15 cellular contexts compared by ENCODE assay signal in genomic region chr1:155569988-155570592, GRCh38. TPM values are rescaled to one million over a fixed set of nuclear protein-coding genes. Genes with fewer than 3 reads are reported as not detected.
DNase-seq lines count a peak whose midpoint lies in the region; ATAC-seq and TF ChIP-seq lines count a peak whose summit lies in the region.
"Had no signal": no experiment of that assay in that cellular context is flagged by ENCODE, and none has a peak within 500 bp of the region (broad histone marks: within the 10 kb centered on the region; RNA-seq: fewer than 3 reads in every experiment).

No MANE protein-coding gene starts in this region.

- intact Hi-C loops in Panc1 (cut with micrococcal nuclease; ENCODE audit: unreplicated experiment): no loop called here
- intact Hi-C loops in left ventricle myocardium inferior (cut with micrococcal nuclease): no loop called here

- POLR2A ChIA-PET in Panc1 (lab: Charles Lee): no interaction called here

- TF ChIP-seq CTCF in Panc1 (IDR thresholded peaks at IDR 0.05): no peak
- TF ChIP-seq CTCF in osteoblast (IDR thresholded peaks at IDR 0.05; ENCODE audit: extremely low read depth, low read depth, low read length): no peak
- TF ChIP-seq CTCF in left ventricle myocardium inferior (IDR thresholded peaks at IDR 0.05; ENCODE audit: borderline replicate concordance): no peak

- no peak for ATAC-seq in Panc1
- ATAC-seq: activated CD8-positive, alpha-beta memory T cell treated with anti-CD3 and anti-CD28 coated beads, Interleukin-2, amount 10 ng/mL, durations not matched to agents 7 days and 5 days; CD8-positive, alpha-beta T cell; WTC11 had no signal

- H3K4me3 ChIP-seq in Panc1 (ENCODE audit: low read depth in 2 of 2, low read length in 2 of 2) (no peak overlapping the region), osteoblast (ENCODE audit: insufficient read depth, low read length) (no peak overlapping the region), left ventricle myocardium inferior (no peak overlapping the region)
- H3K4me3 ChIP-seq: spleen had no signal

- no peaks in the 10 kb centered on the region for H3K9me3 ChIP-seq in Panc1 (ENCODE audit: control insufficient read depth, insufficient read depth, low read depth, low read length)
- no peaks in the 10 kb centered on the region for H3K9me3 ChIP-seq in osteoblast (ENCODE audit: low read depth, low read length)
- no peaks in the 10 kb centered on the region for H3K9me3 ChIP-seq in left ventricle myocardium inferior (replicated peaks)
- H3K9me3 ChIP-seq: spleen had no signal

- H3K79me2 ChIP-seq in osteoblast (ENCODE audit: insufficient read depth, low read length): peaks cover 59% of the 10 kb centered on the region

- no peak overlapping the region for H2AFZ ChIP-seq in osteoblast (ENCODE audit: low read length)

- H3K4me1 ChIP-seq in Panc1 (ENCODE audit: control insufficient read depth, insufficient read depth, low read length) (no peaks in the 10 kb centered on the region), osteoblast (ENCODE audit: insufficient read depth, low read length) (peaks cover 7% of the 10 kb centered on the region), left ventricle myocardium inferior (peaks cover 17% of the 10 kb centered on the region)

- H3K27ac ChIP-seq in Panc1 (ENCODE audit: low read length) (no peak overlapping the region), osteoblast (ENCODE audit: low read depth, low read length) (peak overlapping the region; percentile 67), left ventricle myocardium inferior (replicated peaks) (no peak overlapping the region)
- H3K27ac ChIP-seq: spleen had no signal

- no peak for TF ChIP-seq POLR2A in erythroblast (IDR thresholded peaks at IDR 0.05; ENCODE audit: low read length)

- in situ Hi-C loops in Panc1 (cut with HindIII; ENCODE audit: low pct_unique_long_range_greater_than_20kb, low sequenced_read_pairs) (no loop called here), KBM-7 (cut with MboI; ENCODE audit: low pct_unique_long_range_greater_than_20kb, low sequenced_read_pairs) (no loop called here)

- H4K20me1 ChIP-seq in osteoblast (ENCODE audit: insufficient read depth, low read length): peaks cover 8% of the 10 kb centered on the region

- DNase-seq in ELR (ENCODE audit: low read depth): peak; percentile 75
- DNase-seq in Panc1 (ENCODE audit: low read depth, low spot score): no peak
- DNase-seq in erythroblast (lab: John Stamatoyannopoulos, UW): peak; percentile 64 to 70
- peak; percentile 68 for DNase-seq in osteoblast (ENCODE audit: insufficient read length, low spot score, missing footprints)
- DNase-seq in KBM-7: no peak
- DNase-seq in left ventricle myocardium inferior: no peak
- DNase-seq in NCI-H446 treated with DMSO at 0.1 percent for 48 hours (lab: John Stamatoyannopoulos, UW): no peak
- DNase-seq: activated CD8-positive, alpha-beta memory T cell treated with anti-CD3 and anti-CD28 coated beads, Interleukin-2, amount 10 ng/mL, durations not matched to agents 7 days and 5 days; activated naive CD4-positive, alpha-beta T cell treated with Interleukin-2 at 50 U/mL for 16 hours; CD8-positive, alpha-beta T cell; effector CD8-positive, alpha-beta T cell; NCI-H2029 treated with DMSO at 0.1 percent for 48 hours; RPMI8226; spleen had no signal

- TSS peak; percentile 12 for BruUV-seq in Panc1 (replicated peaks; lab: Mats Ljungman, UMichigan)

- no peaks in the 10 kb centered on the region for H3K27me3 ChIP-seq in Panc1 (ENCODE audit: control insufficient read depth, insufficient read depth, low read length)
- no peaks in the 10 kb centered on the region for H3K27me3 ChIP-seq in osteoblast (ENCODE audit: insufficient read depth, low read length)
- no peaks in the 10 kb centered on the region for H3K27me3 ChIP-seq in left ventricle myocardium inferior (ENCODE audit: low read depth)
- H3K27me3 ChIP-seq: spleen had no signal

- peak overlapping the region; percentile 25 for H3K4me2 ChIP-seq in osteoblast (ENCODE audit: insufficient read depth, low read length)

- CTCF ChIA-PET in Panc1 (lab: Charles Lee): no interaction called here

- H3K36me3 ChIP-seq in Panc1 (ENCODE audit: control insufficient read depth, insufficient read depth, low read length): no peaks in the 10 kb centered on the region; the same call in 1 of the 2 replicates
- H3K36me3 ChIP-seq in osteoblast (ENCODE audit: insufficient read depth, low read length): no peaks in the 10 kb centered on the region
- H3K36me3 ChIP-seq in left ventricle myocardium inferior: no peaks in the 10 kb centered on the region

RNA-seq across cellular contexts. Expression of gene ASH1L, which starts 7.5 kb away (rescaled TPM):
- total RNA-seq in Panc1 (2021; ENCODE audit: unreplicated experiment) (40.9 TPM), osteoblast (41.5 and 41.6 TPM in 2 replicates), left ventricle myocardium inferior (38.7 TPM)
- polyA plus RNA-seq in Panc1 (2012; ENCODE audit: insufficient read length): 23.0 TPM

RNA-seq across cellular contexts. Expression of gene MSTO1, which starts 39.9 kb away (rescaled TPM):
- 60.9 TPM for total RNA-seq in Panc1 (2021; ENCODE audit: unreplicated experiment)
- polyA plus RNA-seq in Panc1 (2012; ENCODE audit: insufficient read length): 55.6 TPM
- total RNA-seq in osteoblast: 25.3 and 28.6 TPM in 2 replicates
- 13.1 TPM for total RNA-seq in left ventricle myocardium inferior

Comparison
In these comparisons a context has a peak if more than half of its experiments do, and no peak if none do; other contexts are left out.
1. DNase-seq: peak in ELR (single experiment), erythroblast (2 of 2) and osteoblast (single experiment); none in Panc1 (single experiment), KBM-7 (single experiment), left ventricle myocardium inferior (single experiment) and NCI-H446 treated with DMSO at 0.1 percent for 48 hours (single experiment).